In the genomic region with DNA sequence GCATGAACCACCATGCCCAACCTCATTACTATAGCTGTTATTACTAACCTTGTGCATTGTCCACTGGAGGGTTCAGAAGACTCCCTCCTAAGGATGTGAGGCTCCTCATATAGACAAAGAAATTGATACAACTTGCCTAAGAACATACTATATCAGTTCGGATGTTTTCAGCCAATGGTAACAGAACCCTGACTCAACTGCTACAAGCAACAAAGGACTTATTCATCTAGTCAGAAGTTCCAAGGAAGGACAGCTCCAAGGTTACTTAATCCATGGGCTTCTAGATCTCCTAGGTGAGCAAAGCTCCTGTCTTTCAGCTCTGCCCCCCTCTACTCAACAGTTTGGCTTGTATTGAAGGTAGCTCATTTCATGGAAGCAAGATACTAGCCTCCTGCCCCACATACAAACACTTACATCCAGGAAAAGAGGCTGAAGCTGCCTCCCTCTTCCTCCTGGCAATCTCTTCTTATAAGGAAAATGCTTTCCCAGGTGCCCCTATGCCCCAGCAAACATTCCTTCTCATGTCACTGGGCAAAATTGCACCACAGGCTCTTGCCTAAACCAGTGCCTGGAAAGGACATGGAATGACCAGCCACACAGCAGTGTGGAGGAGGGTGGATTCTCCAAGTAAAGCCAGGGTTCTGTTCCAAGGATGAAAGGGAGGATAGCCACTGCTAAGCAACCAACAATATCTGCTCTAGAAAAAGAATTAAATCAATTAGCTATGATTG, we compare ENCODE assay signal across 12 cellular contexts.
"Had no signal": no experiment of that assay in that cellular context is flagged by ENCODE, and none has a peak within 500 bp of the region (broad histone marks: within the 10 kb centered on the region; RNA-seq: fewer than 3 reads in every experiment).

No MANE protein-coding gene starts in this region.

- H3K4me1 ChIP-seq: spleen had no signal

- H3K4me3 ChIP-seq: gastrocnemius medialis, mucosa of descending colon, pancreas, spleen, tibial artery had no signal

- H3K36me3 ChIP-seq: gastrocnemius medialis, pancreas, spleen, tibial artery had no signal

- H3K9me3 ChIP-seq: gastrocnemius medialis, mucosa of descending colon, pancreas, spleen, tibial artery had no signal

- DNase-seq: activated CD4-positive, alpha-beta T cell treated with anti-CD3 and anti-CD28 coated beads for 36 hours; activated naive CD4-positive, alpha-beta T cell; activated naive CD8-positive, alpha-beta T cell treated with anti-CD3 and anti-CD28 coated beads for 36 hours; effector memory CD8-positive, alpha-beta T cell; gastrocnemius medialis; left ventricle myocardium superior; mucosa of descending colon; naive thymus-derived CD4-positive, alpha-beta T cell; pancreas; spleen; stimulated activated naive CD4-positive, alpha-beta T cell; tibial artery had no signal

- H3K27ac ChIP-seq: gastrocnemius medialis, pancreas, spleen, tibial artery had no signal

- H3K27me3 ChIP-seq: gastrocnemius medialis, pancreas had no signal
